In the genomic region with DNA sequence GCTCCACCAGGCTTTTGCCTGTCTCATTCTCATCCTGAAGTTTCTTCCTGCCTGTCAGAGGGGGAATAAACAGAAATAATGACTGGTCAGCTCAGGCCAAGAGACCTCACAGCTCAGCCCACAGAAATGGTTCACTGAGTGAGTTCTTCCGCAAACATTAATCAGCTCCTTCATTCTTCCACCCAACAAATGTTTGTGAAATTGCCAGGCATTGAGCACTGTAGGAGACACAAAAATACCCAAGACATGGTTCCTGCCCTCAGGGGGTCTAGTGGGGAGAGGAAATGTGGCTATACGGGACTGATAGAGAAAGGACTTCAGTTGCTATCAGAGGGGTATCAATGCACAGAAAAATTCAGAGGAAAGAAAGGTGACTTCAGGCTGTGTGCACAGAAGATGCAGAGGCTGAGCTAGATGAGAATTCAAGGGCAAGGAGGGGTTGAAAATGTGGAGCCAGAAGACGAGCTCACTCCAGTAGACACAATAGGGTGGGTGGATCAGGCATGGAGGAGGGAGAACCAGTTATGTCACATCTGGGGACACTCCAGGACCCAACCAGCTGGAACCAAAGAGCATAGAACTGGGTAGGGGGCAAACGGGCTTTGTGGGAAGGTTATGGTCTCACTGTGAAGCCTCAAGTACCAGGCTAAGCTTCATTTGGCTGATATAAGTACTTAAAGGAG, we compare ENCODE assay signal across 11 cellular contexts. TPM values are rescaled to one million over a fixed set of nuclear protein-coding genes. Genes with fewer than 3 reads are reported as not detected.
A peak's percentile ranks its signal among the peaks of the same experiment; 100 is the strongest.
DNase-seq lines count a peak whose midpoint lies in the region; ATAC-seq and TF ChIP-seq lines count a peak whose summit lies in the region.
"Had no signal": no experiment of that assay in that cellular context is flagged by ENCODE, and none has a peak within 500 bp of the region (broad histone marks: within the 10 kb centered on the region; RNA-seq: fewer than 3 reads in every experiment).

No MANE protein-coding gene starts in this region.

- CTCF ChIA-PET in SK-N-SH (lab: Yijun Ruan, JAX) (interaction anchor here (0.6 to 2.0 kb wide), 3 partner anchors 19 to 104 kb away, joined by 3 to 11 read pairs (median 3); a partner anchor contains a TSS), PC-3 (lab: Charles Lee) (interaction anchor here (0.7 to 1.7 kb wide), 2 partner anchors 16 to 20 kb away, joined by 4 to 8 read pairs; no protein-coding TSS in a partner anchor)

- intact Hi-C loops in PC-3 (cut with micrococcal nuclease) (no loop called here), stomach (cut with DNase I; ENCODE audit: low total_unique reads) (no loop called here)

- H2AFZ ChIP-seq in SK-N-SH (ENCODE audit: low read depth) (no peak overlapping the region), PC-3 (ENCODE audit: low read length) (no peak overlapping the region)

- no peaks in the 10 kb centered on the region for H4K20me1 ChIP-seq in SK-N-SH (ENCODE audit: insufficient read depth)
- no peaks in the 10 kb centered on the region for H4K20me1 ChIP-seq in PC-3 (ENCODE audit: low read length)

- no peak for TF ChIP-seq RAD21 in SK-N-SH (IDR thresholded peaks at IDR 0.05; ENCODE audit: low read length)

- H3K27me3 ChIP-seq in SK-N-SH (ENCODE audit: insufficient read depth) (no peaks in the 10 kb centered on the region), PC-3 (ENCODE audit: low read length) (no peaks in the 10 kb centered on the region), stomach (no peaks in the 10 kb centered on the region)

- H3K4me1 ChIP-seq in SK-N-SH (ENCODE audit: control insufficient read depth in 1 of 2, insufficient read depth in 2 of 2, low read depth in 1 of 2, low read length in 1 of 2) (peaks cover 14 to 67% of the 10 kb centered on the region in 2 experiments; a peak in 3 of 4 replicates), PC-3 (ENCODE audit: insufficient read depth, low read length) (peaks cover 71% of the 10 kb centered on the region), stomach (peaks cover 56 to 88% (median 76%) of the 10 kb centered on the region in 4 donors)

- no TSS peak for BruUV-seq in PC-3 (replicated peaks; lab: Mats Ljungman, UMichigan)

- POLR2A ChIA-PET in SK-N-SH (lab: Yijun Ruan, JAX) (no interaction called here), PC-3 (lab: Charles Lee; ENCODE audit: unreplicated experiment) (interaction anchor here (0.6 to 1.4 kb wide), 3 partner anchors 12 to 21 kb away, joined by 4 to 16 read pairs (median 4); a partner anchor contains a TSS)

- H3K27ac ChIP-seq in SK-N-SH (ENCODE audit: low read depth in 2 of 2, low read length in 1 of 2): peak overlapping the region in 1 of 2 experiments; percentile 99; a peak in 2 of 4 replicates
- H3K27ac ChIP-seq in PC-3 (ENCODE audit: low read length): peak overlapping the region; percentile 99
- H3K27ac ChIP-seq in stomach: peak overlapping the region in 4 of 5 donors; percentile 94

- H3K9me2 ChIP-seq in SK-N-SH: no peaks in the 10 kb centered on the region
- no peaks in the 10 kb centered on the region for H3K9me2 ChIP-seq in PC-3 (replicated peaks; ENCODE audit: low read length)

- WGBS in SK-N-SH (ENCODE audit: low lambda C conversion rate): 73% methylated on average over 4 of the region's 4 CpGs
- 53 to 70% (median 58%) methylated on average over 4 of the region's 4 CpGs for WGBS in stomach, 5 donors

- TF ChIP-seq CTCF in SK-N-SH (IDR thresholded peaks at IDR 0.05) (no peak), PC-3 (conservative IDR thresholded peaks at IDR 0.05; ENCODE audit: low read depth, low read length) (no peak), fibroblast of mammary gland (conservative IDR thresholded peaks at IDR 0.05; ENCODE audit: control insufficient read depth, insufficient read depth, low read depth, low read length) (no peak), stomach (IDR thresholded peaks at IDR 0.05) (no peak)

- H3F3A ChIP-seq in SK-N-SH (replicated peaks; ENCODE audit: insufficient read depth) (peaks cover 76% of the 10 kb centered on the region), PC-3 (ENCODE audit: low read length, unreplicated experiment) (peaks cover 18% of the 10 kb centered on the region)

- no peak for TF ChIP-seq POLR2A in stomach (IDR thresholded peaks at IDR 0.05)

- ATAC-seq in SK-N-SH treated with all-trans-retinoic acid at 6 μM for 48 hours (no peak), PC-3 (no peak), GM21515 (IDR thresholded peaks at IDR 0.05; ENCODE audit: unreplicated experiment) (no peak)

- TF ChIP-seq EP300 in SK-N-SH (IDR thresholded peaks at IDR 0.05; ENCODE audit: borderline replicate concordance in 1 of 2, low read depth in 1 of 2, low read length in 1 of 2): no peak
- TF ChIP-seq EP300 in stomach (IDR thresholded peaks at IDR 0.05): no peak

- H3K4me3 ChIP-seq in SK-N-SH (ENCODE audit: low read depth in 2 of 2, low read length in 1 of 2): no peak overlapping the region
- H3K4me3 ChIP-seq in PC-3 (ENCODE audit: low read length): no peak overlapping the region; the same call in 1 of the 2 replicates
- H3K4me3 ChIP-seq in fibroblast of mammary gland (ENCODE audit: control insufficient read depth, low read depth, low read length): no peak overlapping the region
- no peak overlapping the region for H3K4me3 ChIP-seq in stomach

- DNase-seq in SK-N-SH (no peak), PC-3 (peak; percentile 14), fibroblast of mammary gland (ENCODE audit: low read depth) (peak; percentile 78), stomach (no peak), SKM-1 (lab: John Stamatoyannopoulos, UW; ENCODE audit: unreplicated experiment) (no peak)
- no peak for DNase-seq in stimulated activated CD4-positive, alpha-beta T cell treated with anti-CD3 and anti-CD28 coated beads, Interleukin-1b, Interleukin-23, amount 100 ng/mL, for 48 hours
- DNase-seq: activated CD4-positive, CD25-positive, alpha-beta regulatory T cell treated with anti-CD3 and anti-CD28 coated beads, Interleukin-2, amount 50 U/mL, for 72 hours; effector CD4-positive, alpha-beta T cell; NCI-H1436 treated with DMSO at 0.1 percent for 48 hours had no signal

- 0 out of 2 replicates have a peak overlapping the region, but pooled peaks have one; percentile 5 for H3K9ac ChIP-seq in SK-N-SH
- H3K9ac ChIP-seq in PC-3 (ENCODE audit: low read length): peak overlapping the region; percentile 10; the same call in 1 of the 2 replicates

- H3K79me2 ChIP-seq in SK-N-SH (ENCODE audit: insufficient read depth) (peaks cover 86% of the 10 kb centered on the region), PC-3 (ENCODE audit: low read length) (peaks cover 85% of the 10 kb centered on the region)

- H3K36me3 ChIP-seq in SK-N-SH (replicated peaks in 1 of 2; ENCODE audit: control insufficient read depth in 1 of 2, insufficient read depth in 2 of 2, low read length in 1 of 2) (peaks cover 0 to 21% of the 10 kb centered on the region in 2 experiments), PC-3 (ENCODE audit: low read depth, low read length) (peaks cover 38% of the 10 kb centered on the region), stomach (peaks cover 0 to 5% (median 1%) of the 10 kb centered on the region in 4 donors)

- H3K9me3 ChIP-seq in SK-N-SH: no peaks in the 10 kb centered on the region
- no peaks in the 10 kb centered on the region for H3K9me3 ChIP-seq in PC-3 (ENCODE audit: low read length)
- no peaks in the 10 kb centered on the region for H3K9me3 ChIP-seq in stomach

- H3K4me2 ChIP-seq in SK-N-SH (no peak overlapping the region), PC-3 (ENCODE audit: low read length) (peak overlapping the region; percentile 65)

TF ChIP-seq in SK-N-SH, 30 proteins besides CTCF, POLR2A, EP300 and RAD21:
- TF ChIP-seq, protein P1, sequence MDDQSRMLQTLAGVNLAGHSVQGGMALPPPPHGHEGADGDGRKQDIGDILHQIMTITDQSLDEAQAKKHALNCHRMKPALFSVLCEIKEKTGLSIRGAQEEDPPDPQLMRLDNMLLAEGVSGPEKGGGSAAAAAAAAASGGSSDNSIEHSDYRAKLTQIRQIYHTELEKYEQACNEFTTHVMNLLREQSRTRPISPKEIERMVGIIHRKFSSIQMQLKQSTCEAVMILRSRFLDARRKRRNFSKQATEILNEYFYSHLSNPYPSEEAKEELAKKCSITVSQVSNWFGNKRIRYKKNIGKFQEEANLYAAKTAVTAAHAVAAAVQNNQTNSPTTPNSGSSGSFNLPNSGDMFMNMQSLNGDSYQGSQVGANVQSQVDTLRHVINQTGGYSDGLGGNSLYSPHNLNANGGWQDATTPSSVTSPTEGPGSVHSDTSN (IDR thresholded peaks at IDR 0.05): 0 out of 2 replicates have a peak, but pooled peaks have one; percentile 3
- TF ChIP-seq FOSL2 (IDR thresholded peaks at IDR 0.05; ENCODE audit: borderline replicate concordance, low read depth): no peak

TF ChIP-seq in SK-N-SH treated with all-trans-retinoic acid at 6 μM for 48 hours, 23 proteins besides CTCF, POLR2A, EP300 and RAD21 (continues in another document):
- no peak for TF ChIP-seq ZFP30 (CRISPR knock-in tag; IDR thresholded peaks at IDR 0.05)
- no peak for TF ChIP-seq TCF4 (CRISPR knock-in tag; IDR thresholded peaks at IDR 0.05; ENCODE audit: borderline replicate concordance)
- TF ChIP-seq ISL1 (CRISPR knock-in tag; IDR thresholded peaks at IDR 0.05): no peak
- TF ChIP-seq ZNF8 (CRISPR knock-in tag; IDR thresholded peaks at IDR 0.05): no peak
- no peak for TF ChIP-seq ZC3H10 (CRISPR knock-in tag; IDR thresholded peaks at IDR 0.05)
- no peak for TF ChIP-seq RARB (CRISPR knock-in tag; IDR thresholded peaks at IDR 0.05)
- TF ChIP-seq, protein P2, sequence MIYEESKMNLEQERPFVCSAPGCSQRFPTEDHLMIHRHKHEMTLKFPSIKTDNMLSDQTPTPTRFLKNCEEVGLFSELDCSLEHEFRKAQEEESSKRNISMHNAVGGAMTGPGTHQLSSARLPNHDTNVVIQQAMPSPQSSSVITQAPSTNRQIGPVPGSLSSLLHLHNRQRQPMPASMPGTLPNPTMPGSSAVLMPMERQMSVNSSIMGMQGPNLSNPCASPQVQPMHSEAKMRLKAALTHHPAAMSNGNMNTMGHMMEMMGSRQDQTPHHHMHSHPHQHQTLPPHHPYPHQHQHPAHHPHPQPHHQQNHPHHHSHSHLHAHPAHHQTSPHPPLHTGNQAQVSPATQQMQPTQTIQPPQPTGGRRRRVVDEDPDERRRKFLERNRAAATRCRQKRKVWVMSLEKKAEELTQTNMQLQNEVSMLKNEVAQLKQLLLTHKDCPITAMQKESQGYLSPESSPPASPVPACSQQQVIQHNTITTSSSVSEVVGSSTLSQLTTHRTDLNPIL (CRISPR knock-in tag; IDR thresholded peaks at IDR 0.05; ENCODE audit: low read depth): no peak
- TF ChIP-seq OSR1 (CRISPR knock-in tag; IDR thresholded peaks at IDR 0.05): no peak

RNA-seq across cellular contexts. Expression of a gene that starts 20.9 kb away (rescaled TPM):
- polyA plus RNA-seq in SK-N-SH (2012; rRNA removed) (103 and 134 TPM in 2 replicates), stomach (10 to 100 TPM in 2 of 3 donors, 1 to 10 TPM in 1; 5.0 to 24.2 (median 13.7) TPM)
- 116 and 117 TPM in 2 replicates for polyA plus RNA-seq in SK-N-SH (2012; cell fraction: cytosol; rRNA removed)
- 121 and 175 TPM in 2 replicates for polyA plus RNA-seq in SK-N-SH (2012; cell fraction: nucleus; rRNA removed)
- total RNA-seq in PC-3 (2014; rRNA removed) (174 and 189 TPM in 2 replicates), stomach (100 to 1,000 TPM in 1 of 5 donors, 10 to 100 TPM in 4; 29.5 to 111 (median 72.7) TPM)

RNA-seq across cellular contexts. Expression of a gene that starts 35.1 kb away (rescaled TPM):
- polyA plus RNA-seq in SK-N-SH (2012; rRNA removed): 9.8 and 11.3 TPM in 2 replicates
- 14.8 and 16.8 TPM in 2 replicates for polyA plus RNA-seq in SK-N-SH (2012; cell fraction: cytosol; rRNA removed)
- polyA plus RNA-seq in SK-N-SH (2012; cell fraction: nucleus; rRNA removed): 3.9 and 8.0 TPM in 2 replicates
- 62.6 and 63.6 TPM in 2 replicates for total RNA-seq in PC-3 (2014; rRNA removed)
- total RNA-seq in stomach: 1 to 10 TPM in 2 of 5 donors, under 1 TPM in 2, not detected in 1; 0.58 to 6.6 (median 1.1) TPM
- polyA plus RNA-seq in stomach: 1 to 10 TPM; 3.1 to 7.2 (median 5.2) TPM

Comparison
In these comparisons a context has a peak if more than half of its experiments do, and no peak if none do; other contexts are left out.
1. DNase-seq: peak in PC-3 (single experiment) and fibroblast of mammary gland (single experiment); none in SK-N-SH (single experiment), stomach (single experiment), stimulated activated CD4-positive, alpha-beta T cell treated with anti-CD3 and anti-CD28 coated beads, Interleukin-1b, Interleukin-23, amount 100 ng/mL, for 48 hours (single experiment) and SKM-1 (single experiment).